Comparison of ENCODE assay signal across 1 cellular context in the genomic region with DNA sequence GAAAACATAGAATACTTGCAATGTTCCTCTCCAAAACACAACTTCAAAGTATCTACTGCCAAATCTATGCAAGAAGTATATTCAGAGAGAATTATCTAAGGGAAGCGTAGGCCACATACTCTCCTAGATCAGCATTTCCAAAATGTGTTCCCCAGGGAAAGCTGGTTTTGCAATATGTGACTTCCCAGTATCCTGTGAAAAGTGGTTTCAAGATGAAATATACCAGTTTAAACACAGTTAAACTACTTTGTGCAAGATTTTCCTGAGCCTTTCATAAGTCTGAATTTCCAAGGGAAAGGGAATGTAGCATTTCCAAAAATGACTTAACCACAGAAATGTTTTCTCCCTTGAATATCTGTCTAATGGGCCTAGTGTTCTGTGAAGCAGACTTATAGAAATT.
TF ChIP-seq lines count a peak whose summit lies in the region.

No MANE protein-coding gene starts in this region.

TF ChIP-seq in IMR-90, 13 proteins besides CTCF, POLR2A, EP300 and RAD21:
- TF ChIP-seq RFX5 (IDR thresholded peaks at IDR 0.05; ENCODE audit: low read depth, low read length) (no peak), MXI1 (IDR thresholded peaks at IDR 0.05; ENCODE audit: borderline replicate concordance, low read depth, low read length) (no peak), CHD1 (IDR thresholded peaks at IDR 0.05; ENCODE audit: low read depth, low read length) (no peak), RCOR1 (IDR thresholded peaks at IDR 0.05; ENCODE audit: insufficient replicate concordance, low read length) (no peak), MAFK (IDR thresholded peaks at IDR 0.05; ENCODE audit: low read depth, low read length) (no peak), SMC3 (IDR thresholded peaks at IDR 0.05; ENCODE audit: low read depth, low read length) (no peak), CEBPB (IDR thresholded peaks at IDR 0.05; ENCODE audit: low read depth, low read length) (no peak), FOS (IDR thresholded peaks at IDR 0.05; ENCODE audit: low read depth, low read length) (no peak), BHLHE40 (IDR thresholded peaks at IDR 0.05; ENCODE audit: low read depth, low read length) (no peak), NFE2L2 (IDR thresholded peaks at IDR 0.05; ENCODE audit: low read depth, low read length) (no peak)
- TF ChIP-seq, protein P1, sequence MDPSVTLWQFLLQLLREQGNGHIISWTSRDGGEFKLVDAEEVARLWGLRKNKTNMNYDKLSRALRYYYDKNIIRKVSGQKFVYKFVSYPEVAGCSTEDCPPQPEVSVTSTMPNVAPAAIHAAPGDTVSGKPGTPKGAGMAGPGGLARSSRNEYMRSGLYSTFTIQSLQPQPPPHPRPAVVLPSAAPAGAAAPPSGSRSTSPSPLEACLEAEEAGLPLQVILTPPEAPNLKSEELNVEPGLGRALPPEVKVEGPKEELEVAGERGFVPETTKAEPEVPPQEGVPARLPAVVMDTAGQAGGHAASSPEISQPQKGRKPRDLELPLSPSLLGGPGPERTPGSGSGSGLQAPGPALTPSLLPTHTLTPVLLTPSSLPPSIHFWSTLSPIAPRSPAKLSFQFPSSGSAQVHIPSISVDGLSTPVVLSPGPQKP (IDR thresholded peaks at IDR 0.05; ENCODE audit: borderline replicate concordance, low read depth, low read length): no peak
- TF ChIP-seq, protein P2, sequence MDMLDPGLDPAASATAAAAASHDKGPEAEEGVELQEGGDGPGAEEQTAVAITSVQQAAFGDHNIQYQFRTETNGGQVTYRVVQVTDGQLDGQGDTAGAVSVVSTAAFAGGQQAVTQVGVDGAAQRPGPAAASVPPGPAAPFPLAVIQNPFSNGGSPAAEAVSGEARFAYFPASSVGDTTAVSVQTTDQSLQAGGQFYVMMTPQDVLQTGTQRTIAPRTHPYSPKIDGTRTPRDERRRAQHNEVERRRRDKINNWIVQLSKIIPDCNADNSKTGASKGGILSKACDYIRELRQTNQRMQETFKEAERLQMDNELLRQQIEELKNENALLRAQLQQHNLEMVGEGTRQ (IDR thresholded peaks at IDR 0.05; ENCODE audit: low read depth, low read length): no peak
